In genomic region chr21:34020934-34021553, GRCh38 we compare ENCODE assay signal across 22 cellular contexts. TPM values are rescaled to one million over a fixed set of nuclear protein-coding genes. Genes with fewer than 3 reads are reported as not detected.
DNase-seq lines count a peak whose midpoint lies in the region; FAIRE-seq and TF ChIP-seq lines count a peak whose summit lies in the region.
"Had no signal": no experiment of that assay in that cellular context is flagged by ENCODE, and none has a peak within 500 bp of the region (broad histone marks: within the 10 kb centered on the region; RNA-seq: fewer than 3 reads in every experiment).

No MANE protein-coding gene starts in this region.

- H3K27ac ChIP-seq in SJCRH30 = peak overlapping the region; percentile 49
- peak overlapping the region; percentile 49 for H3K27ac ChIP-seq in neutrophil
- H3K27ac ChIP-seq: cardiac muscle cell, neural progenitor cell had no signal

- in situ Hi-C loops in KBM-7 (cut with MboI; ENCODE audit: low pct_unique_long_range_greater_than_20kb, low sequenced_read_pairs) = no loop called here

- peak; percentile 63 for FAIRE-seq in GM12891 (lab: Jason Lieb, UNC)

- TF ChIP-seq CTCF in neutrophil (IDR thresholded peaks at IDR 0.05) = no peak
- no peak for TF ChIP-seq CTCF in endothelial cell (IDR thresholded peaks at IDR 0.05; ENCODE audit: unreplicated experiment)

- DNase-seq in GM12891 (ENCODE audit: insufficient read length, low spot score) = no peak
- DNase-seq in KBM-7 = peak; percentile 24
- peak; percentile 18 to 31 for DNase-seq in SJCRH30
- no peak for DNase-seq in endothelial cell (ENCODE audit: low spot score)
- no peak for DNase-seq in activated gamma-delta T cell (lab: John Stamatoyannopoulos, UW)
- no peak for DNase-seq in NCI-H128 (lab: John Stamatoyannopoulos, UW; ENCODE audit: unreplicated experiment)
- DNase-seq: CD8-positive, alpha-beta T cell; H9; IMR-90; islet precursor cell; NCI-H1436; RPMI8226; sigmoid colon; SK-N-SH; T-helper 9 cell had no signal

- no peak overlapping the region for H3K4me3 Mint-ChIP-seq in endothelial cell (ENCODE audit: unreplicated experiment)
- H3K4me3 Mint-ChIP-seq: activated naive CD4-positive, alpha-beta T cell treated with anti-CD3 and anti-CD28 coated beads, Interleukin-2, amount 50 U/mL, for 24 hours; CD8-positive, alpha-beta T cell; H9; neural progenitor cell; WTC11 had no signal

- H3K27ac Mint-ChIP-seq in endothelial cell (ENCODE audit: unreplicated experiment) = no peak overlapping the region
- H3K27ac Mint-ChIP-seq: CD8-positive, alpha-beta T cell; neural progenitor cell; progenitor cell of endocrine pancreas; WTC11 had no signal

- H3K27me3 ChIP-seq in SJCRH30 (no peaks in the 10 kb centered on the region), neutrophil (no peaks in the 10 kb centered on the region)
- H3K27me3 ChIP-seq: cardiac muscle cell, neural progenitor cell, sigmoid colon had no signal

- H3K4me3 ChIP-seq in SJCRH30 = no peak overlapping the region
- no peak overlapping the region for H3K4me3 ChIP-seq in neutrophil (ENCODE audit: low read depth in 1 of 2, low read length in 1 of 2)
- H3K4me3 ChIP-seq: cardiac muscle cell, neural progenitor cell, sigmoid colon had no signal

- H3K4me1 ChIP-seq in SJCRH30 (peaks cover 34% of the 10 kb centered on the region), neutrophil (ENCODE audit: control insufficient read depth in 1 of 2, insufficient read depth in 1 of 2, low read depth in 1 of 2, low read length in 1 of 2) (peaks cover 10 to 29% of the 10 kb centered on the region in 2 experiments)

- H3K4me1 Mint-ChIP-seq in endothelial cell (ENCODE audit: unreplicated experiment) = peaks cover 3% of the 10 kb centered on the region
- H3K4me1 Mint-ChIP-seq: neural progenitor cell had no signal

- no peak for TF ChIP-seq POLR2A in GM12891 (IDR thresholded peaks at IDR 0.05; ENCODE audit: low read depth, low read length)

- H3K36me3 ChIP-seq in SJCRH30 (no peaks in the 10 kb centered on the region), neutrophil (no peaks in the 10 kb centered on the region)
- H3K36me3 ChIP-seq: cardiac muscle cell, neural progenitor cell, sigmoid colon had no signal

- H3K27me3 Mint-ChIP-seq in endothelial cell (ENCODE audit: unreplicated experiment) = no peaks in the 10 kb centered on the region
- H3K27me3 Mint-ChIP-seq: activated naive CD4-positive, alpha-beta T cell treated with anti-CD3 and anti-CD28 coated beads, Interleukin-2, amount 50 U/mL, for 24 hours; progenitor cell of endocrine pancreas; type B pancreatic cell had no signal

- no peaks in the 10 kb centered on the region for H3K36me3 Mint-ChIP-seq in endothelial cell (ENCODE audit: low read depth, unreplicated experiment)
- H3K36me3 Mint-ChIP-seq: CD8-positive, alpha-beta T cell; neural progenitor cell; type B pancreatic cell; WTC11 had no signal

- H3K9me3 ChIP-seq in SJCRH30 (replicated peaks) = peaks cover 7% of the 10 kb centered on the region; the same call in 1 of the 2 replicates
- H3K9me3 ChIP-seq in neutrophil = no peaks in the 10 kb centered on the region
- H3K9me3 ChIP-seq: SK-N-SH had no signal

- H3K9me3 Mint-ChIP-seq in endothelial cell (ENCODE audit: unreplicated experiment) = no peaks in the 10 kb centered on the region
- H3K9me3 Mint-ChIP-seq: activated naive CD4-positive, alpha-beta T cell treated with anti-CD3 and anti-CD28 coated beads, Interleukin-2, amount 50 U/mL, for 24 hours; type B pancreatic cell had no signal

TF ChIP-seq in GM12891, 5 proteins besides CTCF, POLR2A, EP300 and RAD21:
- TF ChIP-seq TAF1 (IDR thresholded peaks at IDR 0.05; ENCODE audit: low read depth, low read length) (no peak), POU2F2 (IDR thresholded peaks at IDR 0.05; ENCODE audit: low read depth, low read length) (no peak), POLR2AphosphoS5 (IDR thresholded peaks at IDR 0.05; ENCODE audit: low read depth, low read length) (no peak), PAX5 (IDR thresholded peaks at IDR 0.05; ENCODE audit: insufficient read depth, low read length, severe bottlenecking) (no peak), SPI1 (IDR thresholded peaks at IDR 0.05; ENCODE audit: low read depth, low read length) (no peak)

RNA-seq across cellular contexts. Expression of gene MRPS6, which starts 52.3 kb away (rescaled TPM):
- polyA plus RNA-seq in GM12891 (2012; ENCODE audit: low read depth, missing spikeins) = 91.7 TPM
- total RNA-seq in SJCRH30 (2014; rRNA removed; shearing (Covaris generic)) = 28.0 and 32.6 TPM in 2 replicates
- 42.4 TPM for total RNA-seq in endothelial cell (ENCODE audit: unreplicated experiment)

RNA-seq across cellular contexts. Expression of gene SLC5A3, which starts 52.3 kb away (rescaled TPM):
- polyA plus RNA-seq in GM12891 (2012; ENCODE audit: low read depth, missing spikeins) = 3.3 TPM
- 7.9 and 9.4 TPM in 2 replicates for total RNA-seq in SJCRH30 (2014; rRNA removed; shearing (Covaris generic))
- 7.6 TPM for total RNA-seq in endothelial cell (ENCODE audit: unreplicated experiment)

Comparison
In these comparisons a context has a peak if more than half of its experiments do, and no peak if none do; other contexts are left out.
1. DNase-seq: peak in KBM-7 (single experiment) and SJCRH30 (2 of 2); none in GM12891 (single experiment), endothelial cell (single experiment), activated gamma-delta T cell (single experiment) and NCI-H128 (single experiment).